ENCODE assay signal across 24 cellular contexts in the genomic region with DNA sequence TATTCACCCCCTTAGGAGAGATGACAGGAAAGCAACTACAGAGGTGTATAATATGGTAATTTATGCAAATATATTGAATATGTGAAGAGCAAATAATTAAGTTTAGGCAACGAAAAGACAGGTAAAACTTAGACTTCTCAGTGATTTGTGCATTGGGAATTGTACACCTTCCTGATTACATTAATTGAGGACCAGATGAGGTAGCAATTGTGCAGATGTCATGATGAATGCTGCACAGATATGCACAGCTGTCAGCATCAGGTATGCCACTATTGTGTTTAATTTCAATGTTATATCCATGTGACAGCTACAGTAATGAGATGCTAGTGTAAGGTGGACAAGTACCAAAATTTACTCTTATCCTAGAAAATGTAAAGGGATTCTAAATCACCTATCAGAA.
"Had no signal": no experiment of that assay in that cellular context is flagged by ENCODE, and none has a peak within 500 bp of the region (broad histone marks: within the 10 kb centered on the region; RNA-seq: fewer than 3 reads in every experiment).

No MANE protein-coding gene starts in this region.

- H3K4me3 ChIP-seq: colonic mucosa, coronary artery, dorsolateral prefrontal cortex, esophagus muscularis mucosa, esophagus squamous epithelium, gastrocnemius medialis, gastroesophageal sphincter, heart left ventricle, heart right ventricle had no signal

- ATAC-seq: effector memory CD8-positive, alpha-beta T cell; esophagus mucosa; foreskin keratinocyte; gastrocnemius medialis; gastroesophageal sphincter; heart left ventricle; heart right ventricle had no signal

- H3K27me3 ChIP-seq: colonic mucosa, dorsolateral prefrontal cortex, esophagus muscularis mucosa, esophagus squamous epithelium, foreskin keratinocyte, gastrocnemius medialis, gastroesophageal sphincter, heart left ventricle, heart right ventricle had no signal

- H3K36me3 ChIP-seq: colonic mucosa, esophagus muscularis mucosa, esophagus squamous epithelium, gastrocnemius medialis, gastroesophageal sphincter, heart left ventricle, heart right ventricle had no signal

- DNase-seq: colonic mucosa; cortex of kidney; dermis blood vessel endothelial cell; dorsolateral prefrontal cortex; effector CD4-positive, alpha-beta T cell; effector CD8-positive, alpha-beta T cell; effector memory CD4-positive, alpha-beta T cell; effector memory CD8-positive, alpha-beta T cell; endodermal cell; erythroblast; esophagus squamous epithelium; foreskin fibroblast; foreskin keratinocyte; foreskin melanocyte; gastrocnemius medialis; glutamatergic neuron; head of caudate nucleus; heart left ventricle; heart right ventricle had no signal

- H3K27ac ChIP-seq: colonic mucosa, coronary artery, dorsolateral prefrontal cortex, epithelial cell of prostate, esophagus muscularis mucosa, esophagus squamous epithelium, foreskin keratinocyte, gastrocnemius medialis, gastroesophageal sphincter, heart left ventricle, heart right ventricle had no signal

- H3K9me3 ChIP-seq: colonic mucosa, esophagus muscularis mucosa, gastrocnemius medialis had no signal
